ENCODE assay signal across 8 cellular contexts in genomic region chr7:47435889-47436312, GRCh38.
DNase-seq lines count a peak whose midpoint lies in the region; ATAC-seq and TF ChIP-seq lines count a peak whose summit lies in the region.

No MANE protein-coding gene starts in this region.

- peaks cover 4% of the 10 kb centered on the region; the same call in 1 of the 3 replicates for H3K36me3 Mint-ChIP-seq in GM23338 (ENCODE audit: low read depth)

- H3K27ac ChIP-seq in GM23338 (ENCODE audit: low read depth), result no peak overlapping the region
- H3K27ac ChIP-seq in effector memory CD4-positive, alpha-beta T cell (ENCODE audit: insufficient read depth, low read length, poor library complexity, severe bottlenecking), result no peak overlapping the region

- DNase-seq in AG09309 (ENCODE audit: low read depth) (peak; percentile 52), GM23338 (ENCODE audit: low spot score) (peak; percentile 69), RPMI8226 (peak; percentile 50), fibroblast of mammary gland (ENCODE audit: low read depth) (peak; percentile 85), nucleus accumbens (lab: John Stamatoyannopoulos, UW) (peak in 30 of 56 donors; percentile 7 to 63 (median 22)), ecto neural progenitor cell (ENCODE audit: low spot score) (no peak)
- no peak for DNase-seq in effector memory CD4-positive, alpha-beta T cell

- no peaks in the 10 kb centered on the region for H3K9me3 ChIP-seq in effector memory CD4-positive, alpha-beta T cell (ENCODE audit: control insufficient read depth, low read length)

- ATAC-seq in GM23338 (peak; percentile 94), HG02981 (IDR thresholded peaks at IDR 0.05; ENCODE audit: unreplicated experiment) (no peak)

- H3K4me3 ChIP-seq in AG09309 (ENCODE audit: control insufficient read depth, low read depth, low read length) (no peak overlapping the region), GM23338 (no peak overlapping the region), fibroblast of mammary gland (ENCODE audit: control insufficient read depth, low read depth, low read length) (no peak overlapping the region)
- no peak overlapping the region for H3K4me3 ChIP-seq in effector memory CD4-positive, alpha-beta T cell (ENCODE audit: insufficient read depth, low read depth, low read length, poor library complexity, severe bottlenecking)

- H3K79me2 ChIP-seq in GM23338 (replicated peaks; ENCODE audit: insufficient read depth), result no peaks in the 10 kb centered on the region

- peak; percentile 78 for TF ChIP-seq CTCF in AG09309 (IDR thresholded peaks at IDR 0.05; ENCODE audit: control insufficient read depth, insufficient read depth, low read depth, low read length, missing control alignments)
- peak; percentile 57 to 74 for TF ChIP-seq CTCF in GM23338 (conservative IDR thresholded peaks at IDR 0.05; ENCODE audit: low read depth in 2 of 2)
- TF ChIP-seq CTCF in fibroblast of mammary gland (conservative IDR thresholded peaks at IDR 0.05; ENCODE audit: control insufficient read depth, insufficient read depth, low read depth, low read length), result peak; percentile 89

- no peaks in the 10 kb centered on the region; the same call in 2 of the 3 replicates for H3K4me1 Mint-ChIP-seq in GM23338

- no peak overlapping the region for H3K4me3 Mint-ChIP-seq in GM23338

- H3K27me3 Mint-ChIP-seq in GM23338 (ENCODE audit: insufficient read depth, low read depth, poor library complexity), result peaks cover 8% of the 10 kb centered on the region

- no peaks in the 10 kb centered on the region for H3K4me1 ChIP-seq in GM23338 (ENCODE audit: insufficient read depth)
- H3K4me1 ChIP-seq in effector memory CD4-positive, alpha-beta T cell (ENCODE audit: control insufficient read depth, insufficient read depth, low read length, poor library complexity, severe bottlenecking), result no peaks in the 10 kb centered on the region

- no peaks in the 10 kb centered on the region for H3K9me3 Mint-ChIP-seq in GM23338

- no peaks in the 10 kb centered on the region for H3K36me3 ChIP-seq in GM23338 (ENCODE audit: insufficient read depth)
- H3K36me3 ChIP-seq in effector memory CD4-positive, alpha-beta T cell (ENCODE audit: control insufficient read depth, insufficient read depth, low read length), result no peaks in the 10 kb centered on the region

- no peaks in the 10 kb centered on the region for H3K9me2 ChIP-seq in GM23338 (ENCODE audit: insufficient read depth)

- no peak overlapping the region for H3K4me2 ChIP-seq in GM23338

- H3F3A ChIP-seq in GM23338 (replicated peaks; ENCODE audit: low read depth), result no peaks in the 10 kb centered on the region

- H3K27me3 ChIP-seq in GM23338 (ENCODE audit: insufficient read depth), result no peaks in the 10 kb centered on the region
- no peaks in the 10 kb centered on the region for H3K27me3 ChIP-seq in effector memory CD4-positive, alpha-beta T cell (replicated peaks; ENCODE audit: control insufficient read depth, insufficient read depth, low read length, poor library complexity, severe bottlenecking)

- H4K20me1 ChIP-seq in GM23338 (replicated peaks; ENCODE audit: insufficient read depth), result no peaks in the 10 kb centered on the region

- no peak overlapping the region for H3K27ac Mint-ChIP-seq in GM23338

- no peak overlapping the region for H2AFZ ChIP-seq in GM23338

TF ChIP-seq in GM23338, 12 proteins besides CTCF, POLR2A, EP300 and RAD21 (continues in another document):
- no peak for TF ChIP-seq REST (IDR thresholded peaks at IDR 0.05; ENCODE audit: unreplicated experiment)
- TF ChIP-seq STAT1 (IDR thresholded peaks at IDR 0.05; ENCODE audit: unreplicated experiment), result no peak
- TF ChIP-seq EZH2 (IDR thresholded peaks at IDR 0.05; ENCODE audit: low read depth, unreplicated experiment), result no peak
- TF ChIP-seq CREB1 (CRISPR knock-in tag; IDR thresholded peaks at IDR 0.05; ENCODE audit: low read depth), result no peak
- no peak for TF ChIP-seq ZNF114 (CRISPR knock-in tag; IDR thresholded peaks at IDR 0.05)
- no peak for TF ChIP-seq ZNF331 (CRISPR knock-in tag; IDR thresholded peaks at IDR 0.05; ENCODE audit: low read depth)
- no peak for TF ChIP-seq POLR2AphosphoS5 (IDR thresholded peaks at IDR 0.05; ENCODE audit: low read depth)
- TF ChIP-seq ZNF462 (CRISPR knock-in tag; IDR thresholded peaks at IDR 0.05), result no peak
- TF ChIP-seq EZH2phosphoT487 (IDR thresholded peaks at IDR 0.05; ENCODE audit: unreplicated experiment), result no peak
- no peak for TF ChIP-seq NANOG (IDR thresholded peaks at IDR 0.05; ENCODE audit: borderline replicate concordance)
- no peak for TF ChIP-seq JUNB (IDR thresholded peaks at IDR 0.05; ENCODE audit: unreplicated experiment)

Comparison
In these comparisons a context has a peak if more than half of its experiments do, and no peak if none do; other contexts are left out.
1. DNase-seq: peak in AG09309 (single experiment), GM23338 (single experiment), RPMI8226 (single experiment), fibroblast of mammary gland (single experiment) and nucleus accumbens (30 of 56); none in effector memory CD4-positive, alpha-beta T cell (0 of 3) and ecto neural progenitor cell (single experiment).
2. Peak in every context shown above with its lines, with median percentiles within 50 percentile points of each other: CTCF ChIP-seq.